Comparison of ENCODE assay signal across 10 cellular contexts in genomic region chr1:198763298-198763714, GRCh38.
A peak's percentile ranks its signal among the peaks of the same experiment; 100 is the strongest.
DNase-seq lines count a peak whose midpoint lies in the region; ATAC-seq and TF ChIP-seq lines count a peak whose summit lies in the region.
"Had no signal": no experiment of that assay in that cellular context is flagged by ENCODE, and none has a peak within 500 bp of the region (broad histone marks: within the 10 kb centered on the region; RNA-seq: fewer than 3 reads in every experiment).

No MANE protein-coding gene starts in this region.

- no peaks in the 10 kb centered on the region for H3K27me3 ChIP-seq in MG63
- no peaks in the 10 kb centered on the region for H3K27me3 ChIP-seq in adipocyte (replicated peaks; ENCODE audit: control insufficient read depth, insufficient read depth, low read length)
- no peaks in the 10 kb centered on the region for H3K27me3 ChIP-seq in H7 (ENCODE audit: control insufficient read depth, insufficient read depth, low read length)
- H3K27me3 ChIP-seq in psoas muscle (ENCODE audit: insufficient read depth in 3 of 3, low read length in 2 of 3): no peaks in the 10 kb centered on the region
- H3K27me3 ChIP-seq: ascending aorta had no signal

- H3K4me3 ChIP-seq in MG63: no peak overlapping the region
- no peak overlapping the region for H3K4me3 ChIP-seq in adipocyte (ENCODE audit: low read length)
- H3K4me3 ChIP-seq in H7 (ENCODE audit: insufficient read depth, low read depth, low read length): no peak overlapping the region
- no peak overlapping the region for H3K4me3 ChIP-seq in psoas muscle
- H3K4me3 ChIP-seq: ascending aorta had no signal

- peaks cover 9% of the 10 kb centered on the region for H3K4me1 ChIP-seq in adipocyte (ENCODE audit: control insufficient read depth, insufficient read depth, low read length)
- no peaks in the 10 kb centered on the region for H3K4me1 ChIP-seq in psoas muscle
- H3K4me1 ChIP-seq: ascending aorta, Caco-2 had no signal

- no peaks in the 10 kb centered on the region for H3K9me3 ChIP-seq in MG63
- no peaks in the 10 kb centered on the region for H3K9me3 ChIP-seq in adipocyte (ENCODE audit: control insufficient read depth, low read length)
- H3K9me3 ChIP-seq in psoas muscle: no peaks in the 10 kb centered on the region
- H3K9me3 ChIP-seq: ascending aorta, Caco-2 had no signal

- DNase-seq in GM04503 (ENCODE audit: low read depth): peak; percentile 33
- DNase-seq in MG63: peak; percentile 1
- DNase-seq in adipocyte (ENCODE audit: low read depth): peak; percentile 25
- peak; percentile 13 for DNase-seq in midbrain (lab: John Stamatoyannopoulos, UW)
- no peak for DNase-seq in GM10266 (ENCODE audit: extremely low spot score)
- no peak for DNase-seq in H7
- no peak for DNase-seq in psoas muscle
- DNase-seq: Caco-2 had no signal

- WGBS in psoas muscle, 3 donors: 5 to 19% (median 17%) methylated on average over 1 of the region's 1 CpG

- H3K36me3 ChIP-seq in MG63: no peaks in the 10 kb centered on the region
- no peaks in the 10 kb centered on the region for H3K36me3 ChIP-seq in adipocyte (ENCODE audit: control insufficient read depth, insufficient read depth, low read length, severe bottlenecking)
- no peaks in the 10 kb centered on the region for H3K36me3 ChIP-seq in H7 (replicated peaks; ENCODE audit: control insufficient read depth, insufficient read depth, low read length)
- H3K36me3 ChIP-seq in psoas muscle (ENCODE audit: insufficient read depth in 1 of 2, low read depth in 1 of 2): no peaks in the 10 kb centered on the region
- H3K36me3 ChIP-seq: ascending aorta had no signal

- intact Hi-C loops in psoas muscle (cut with DNase I): loop anchor here in 1 of 2 donors (10.0 kb wide), 1 partner anchor 1721 kb away; no protein-coding TSS in a partner anchor

- no peak overlapping the region for H3K27ac ChIP-seq in psoas muscle
- H3K27ac ChIP-seq: ascending aorta had no signal

- TF ChIP-seq CTCF in GM10266 (IDR thresholded peaks at IDR 0.05; ENCODE audit: control insufficient read depth, insufficient read depth, low read depth, missing control alignments) (no peak), psoas muscle (IDR thresholded peaks at IDR 0.05) (no peak)

- ATAC-seq in HG03432 (IDR thresholded peaks at IDR 0.05; ENCODE audit: unreplicated experiment): no peak
- no peak for ATAC-seq in psoas muscle

- H3K9ac ChIP-seq in adipocyte (ENCODE audit: low read length): no peak overlapping the region

Comparison
In these comparisons a context has a peak if more than half of its experiments do, and no peak if none do; other contexts are left out.
1. DNase-seq: peak in GM04503 (single experiment), MG63 (single experiment), adipocyte (single experiment) and midbrain (single experiment); none in GM10266 (single experiment), H7 (single experiment) and psoas muscle (0 of 2).